10 cellular contexts compared by ENCODE assay signal in the genomic region with DNA sequence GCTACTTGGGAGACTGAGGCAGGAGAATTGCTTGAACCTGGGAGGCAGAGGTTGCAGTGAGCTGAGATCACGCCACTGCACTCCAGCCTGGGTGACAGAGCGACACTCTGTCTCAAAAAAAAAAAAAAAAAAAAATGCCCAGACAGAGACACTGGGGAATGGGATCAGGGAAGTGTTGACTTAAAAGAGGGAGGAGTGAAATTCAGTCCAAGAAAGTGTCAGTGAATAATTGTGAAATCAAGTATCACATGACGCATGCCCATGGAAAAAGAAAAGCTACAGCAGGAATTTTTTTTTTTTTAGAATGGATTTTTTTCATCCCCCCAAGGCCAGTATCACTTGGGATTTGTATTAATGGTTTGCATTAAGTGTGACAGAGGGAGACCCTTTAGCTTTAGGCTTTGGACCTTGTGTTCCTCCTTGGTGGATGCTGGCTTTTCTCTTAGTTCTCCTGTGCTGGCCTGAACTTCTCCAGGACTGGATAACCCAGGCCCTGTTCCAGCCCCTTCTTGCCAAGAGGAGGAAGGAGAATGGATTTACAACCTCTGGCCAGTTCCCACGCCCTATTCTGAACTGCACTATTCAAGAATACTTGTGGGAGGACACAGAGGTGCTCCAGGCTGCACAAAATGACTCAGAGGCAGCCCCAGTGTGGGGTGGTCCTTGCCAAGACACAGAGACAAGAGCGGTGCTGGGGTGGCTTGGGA. TPM values are rescaled to one million over a fixed set of nuclear protein-coding genes. Genes with fewer than 3 reads are reported as not detected.
DNase-seq lines count a peak whose midpoint lies in the region; ATAC-seq and TF ChIP-seq lines count a peak whose summit lies in the region.
"Had no signal": no experiment of that assay in that cellular context is flagged by ENCODE, and none has a peak within 500 bp of the region (broad histone marks: within the 10 kb centered on the region; RNA-seq: fewer than 3 reads in every experiment).

No MANE protein-coding gene starts in this region.

- H3K4me1 ChIP-seq in gastrocnemius medialis (peaks cover 13 to 17% of the 10 kb centered on the region in 2 donors), H9 (ENCODE audit: insufficient read depth, low read length) (no peaks in the 10 kb centered on the region)

- no peak overlapping the region for H3K56ac ChIP-seq in H9 (ENCODE audit: insufficient read length, low read depth, low read length)

- H3K27ac Mint-ChIP-seq in MCF 10A (ENCODE audit: low read depth, unreplicated experiment) (peak overlapping the region; percentile 44), H9 (peak overlapping the region in 1 of 3 experiments; percentile 12; a peak in 1 of 7 replicates)

- H3K9ac ChIP-seq in H9 (ENCODE audit: extremely low read depth, insufficient read length, low read length): no peak overlapping the region

- H3K14ac ChIP-seq in H9 (ENCODE audit: insufficient read depth, low read length): no peak overlapping the region

- no peak overlapping the region for H3K4me2 ChIP-seq in H9 (ENCODE audit: insufficient read depth, insufficient read length, low read length)
- H3K4me2 ChIP-seq: smooth muscle cell had no signal

- H3K23ac ChIP-seq in H9 (ENCODE audit: insufficient read length, low read depth, low read length): no peak overlapping the region

- in situ Hi-C loops in gastrocnemius medialis (cut with MboI; ENCODE audit: low sequenced_read_pairs in 4 of 4): loop anchor here (25.0 kb wide), 2 partner anchors 297 to 572 kb away; a partner anchor contains a TSS

- H3K27me3 Mint-ChIP-seq in MCF 10A (ENCODE audit: insufficient read depth, unreplicated experiment): peaks cover 25% of the 10 kb centered on the region
- H3K27me3 Mint-ChIP-seq in H9 (ENCODE audit: low read depth): no peaks in the 10 kb centered on the region

- POLR2A ChIA-PET in MCF 10A (lab: Yijun Ruan, JAX): interaction anchor here (0.6 to 1.7 kb wide), 15 partner anchors 11 to 277 kb away, joined by 3 to 7 read pairs (median 3); a partner anchor contains a TSS

- H3K18ac ChIP-seq in H9 (ENCODE audit: insufficient read length, low read depth, low read length): no peak overlapping the region

- H4K91ac ChIP-seq in H9 (ENCODE audit: insufficient read length, low read depth, low read length): no peak overlapping the region

- no CpG with 5 or more reads among the region's 5 CpGs for WGBS in H9 (ENCODE audit: extremely low coverage, insufficient read length, low lambda C conversion rate)

- CTCF ChIA-PET in MCF 10A (lab: Yijun Ruan, JAX): interaction anchor here (0.6 to 2.1 kb wide), 10 partner anchors 14 to 380 kb away, joined by 3 to 16 read pairs (median 3); a partner anchor contains a TSS

- H3K79me2 ChIP-seq in H9 (ENCODE audit: insufficient read depth, low read length): no peaks in the 10 kb centered on the region

- H2AK5ac ChIP-seq in H9 (ENCODE audit: insufficient read length, low read length): no peak overlapping the region

- H3K4me1 Mint-ChIP-seq in MCF 10A (ENCODE audit: insufficient read depth, unreplicated experiment) (peaks cover 18% of the 10 kb centered on the region), H9 (peaks cover 11 to 20% of the 10 kb centered on the region in 2 experiments)

- H3K4me3 ChIP-seq in gastrocnemius medialis: no peak overlapping the region
- H3K4me3 ChIP-seq: smooth muscle cell had no signal

- H2BK120ac ChIP-seq in H9 (ENCODE audit: low read depth, low read length, poor library complexity, severe bottlenecking): no peak overlapping the region

- peak; percentile 83 for DNase-seq in GM04503 (ENCODE audit: low read depth)
- DNase-seq in MCF 10A (ENCODE audit: unreplicated experiment): peak; percentile 89
- peak; percentile 74 for DNase-seq in islet precursor cell
- peak; percentile 78 to 93 for DNase-seq in gastrocnemius medialis
- no peak for DNase-seq in SW 1271 (lab: John Stamatoyannopoulos, UW)
- DNase-seq in activated CD4-positive, CD25-positive, alpha-beta regulatory T cell (lab: John Stamatoyannopoulos, UW): no peak
- DNase-seq in H9: no peak
- DNase-seq in foreskin melanocyte: no peak
- DNase-seq: NCI-H1417 treated with DMSO at 0.1 percent for 48 hours had no signal

- no peak for TF ChIP-seq POLR2A in gastrocnemius medialis (IDR thresholded peaks at IDR 0.05)

- intact Hi-C loops in MCF 10A (cut with micrococcal nuclease): no loop called here
- intact Hi-C loops in gastrocnemius medialis (cut with DNase I; ENCODE audit: low total_unique reads): no loop called here

- H3K27ac ChIP-seq in gastrocnemius medialis (peak overlapping the region; percentile 60 to 83 (median 72)), H9 (ENCODE audit: insufficient read length, low read depth, low read length) (no peak overlapping the region)

- no peaks in the 10 kb centered on the region for H4K20me1 ChIP-seq in H9 (ENCODE audit: control insufficient read depth, insufficient read depth, insufficient read length)

- no peak overlapping the region for H3T11ph ChIP-seq in H9 (ENCODE audit: low read length)

- BruUV-seq in MCF 10A (replicated peaks; lab: Mats Ljungman, UMichigan): no TSS peak

- H2BK20ac ChIP-seq in H9 (ENCODE audit: low read depth, low read length, poor library complexity, severe bottlenecking): no peak overlapping the region

- TF ChIP-seq CTCF in MCF 10A (IDR thresholded peaks at IDR 0.05; ENCODE audit: unreplicated experiment) (no peak), gastrocnemius medialis (IDR thresholded peaks at IDR 0.05 in 4 of 5, conservative IDR thresholded peaks at IDR 0.05 in 1 of 5) (no peak), H9 (conservative IDR thresholded peaks at IDR 0.05) (no peak)

- no peaks in the 10 kb centered on the region for H3K9me3 Mint-ChIP-seq in MCF 10A (ENCODE audit: unreplicated experiment)
- no peaks in the 10 kb centered on the region for H3K9me3 Mint-ChIP-seq in H9

- no peaks in the 10 kb centered on the region for H3K79me1 ChIP-seq in H9 (ENCODE audit: insufficient read depth, low read depth, low read length, poor library complexity, severe bottlenecking)

- peaks cover 3% of the 10 kb centered on the region for H3K23me2 ChIP-seq in H9 (ENCODE audit: insufficient read length, low read depth, low read length, poor library complexity, severe bottlenecking)

- H2AFZ ChIP-seq in H9 (ENCODE audit: low read length): no peak overlapping the region

- no peaks in the 10 kb centered on the region for H3K36me3 Mint-ChIP-seq in MCF 10A (ENCODE audit: insufficient read depth, unreplicated experiment)
- no peaks in the 10 kb centered on the region for H3K36me3 Mint-ChIP-seq in H9 (ENCODE audit: insufficient read depth in 1 of 3, low read depth in 3 of 3)

- no peak overlapping the region for H4K8ac ChIP-seq in H9 (replicated peaks; ENCODE audit: insufficient read length, low read depth, low read length)

- H3K9me3 ChIP-seq in gastrocnemius medialis (no peaks in the 10 kb centered on the region), H9 (ENCODE audit: control insufficient read depth, low read depth, low read length) (no peaks in the 10 kb centered on the region)

- no peak overlapping the region for H3K4ac ChIP-seq in H9 (ENCODE audit: low read depth, low read length)

- H2BK5ac ChIP-seq in H9 (ENCODE audit: insufficient read length, low read length): no peak overlapping the region

- no peak overlapping the region for H2BK15ac ChIP-seq in H9 (ENCODE audit: low read depth, low read length)

- H3K36me3 ChIP-seq in gastrocnemius medialis: no peaks in the 10 kb centered on the region

- no peak overlapping the region for H2BK12ac ChIP-seq in H9 (ENCODE audit: insufficient read length, low read depth, low read length)

- no peak overlapping the region for H4K5ac ChIP-seq in H9 (ENCODE audit: insufficient read length, low read depth, low read length)

- ATAC-seq in gastrocnemius medialis: peak; percentile 91 to 94

- no peaks in the 10 kb centered on the region for H3K27me3 ChIP-seq in gastrocnemius medialis
- H3K27me3 ChIP-seq in H9 (ENCODE audit: insufficient read depth, low read length): no peaks in the 10 kb centered on the region

- H3K4me3 Mint-ChIP-seq in MCF 10A (ENCODE audit: unreplicated experiment) (peak overlapping the region; percentile 38), H9 (no peak overlapping the region)

RNA-seq across cellular contexts. Expression of a gene that starts 36.7 kb away (rescaled TPM):
- total RNA-seq in MCF 10A (2022) (2.6 and 4.8 TPM in 2 replicates), gastrocnemius medialis (10 to 100 TPM in 1 of 4 donors, 1 to 10 TPM in 3; 2.1 to 17.1 (median 5.4) TPM), H9 (2021) (1.0 and 2.5 TPM in 2 replicates)

RNA-seq across cellular contexts. Expression of a gene that starts 50.0 kb away (rescaled TPM):
- 70.5 and 77.0 TPM in 2 replicates for total RNA-seq in MCF 10A (2022)
- 100 to 1,000 TPM; 160 to 323 (median 274) TPM for total RNA-seq in gastrocnemius medialis
- 79.2 and 80.2 TPM in 2 replicates for total RNA-seq in H9 (2021)

Comparison
In these comparisons a context has a peak if more than half of its experiments do, and no peak if none do; other contexts are left out.
1. DNase-seq: peak in GM04503 (single experiment), MCF 10A (single experiment), islet precursor cell (single experiment) and gastrocnemius medialis (2 of 2); none in SW 1271 (0 of 2), activated CD4-positive, CD25-positive, alpha-beta regulatory T cell (0 of 4), H9 (single experiment) and foreskin melanocyte (single experiment).